32 cellular contexts compared by ENCODE assay signal in genomic region chr4:165548702-165549101, GRCh38.
"Had no signal": no experiment of that assay in that cellular context is flagged by ENCODE, and none has a peak within 500 bp of the region (broad histone marks: within the 10 kb centered on the region; RNA-seq: fewer than 3 reads in every experiment).

No MANE protein-coding gene starts in this region.

- H3K36me3 Mint-ChIP-seq: activated naive CD4-positive, alpha-beta T cell treated with anti-CD3 and anti-CD28 coated beads, Interleukin-2, amount 50 U/mL, for 24 hours; activated naive CD8-positive, alpha-beta T cell treated with anti-CD3 and anti-CD28 coated beads, Interleukin-2, amount 10 ng/mL, durations not matched to agents 7 days and 5 days; T-cell had no signal

- H3K36me3 ChIP-seq: breast epithelium, SJCRH30, WERI-Rb-1 had no signal

- DNase-seq: activated CD4-positive, alpha-beta T cell treated with anti-CD3 and anti-CD28 coated beads, Interleukin-2, amount 10 ng/mL, durations not matched to agents 24 days and 14 days; activated CD4-positive, alpha-beta T cell treated with anti-CD3 and anti-CD28 coated beads, Interleukin-2, amount 50 U/mL, for 4 hours; activated CD4-positive, CD25-positive, alpha-beta regulatory T cell; activated CD8-positive, alpha-beta T cell treated with anti-CD3 and anti-CD28 coated beads for 36 hours; activated gamma-delta T cell; activated naive CD4-positive, alpha-beta T cell treated with Interleukin-2 at 50 U/mL for 16 hours; activated naive CD8-positive, alpha-beta T cell treated with anti-CD3 and anti-CD28 coated beads, Interleukin-2, amount 10 ng/mL, durations not matched to agents 7 days and 5 days; activated T-cell treated with anti-CD3 and anti-CD28 coated beads, Interleukin-2, amount 50 U/mL, for 1 hour; activated T-cell treated with anti-CD3 and anti-CD28 coated beads, Interleukin-2, amount 50 U/mL, for 72 hours; body of pancreas; cerebellar nuclear complex; NCI-H1048; NCI-H1105 treated with DMSO at 0.1 percent for 48 hours; NCI-H1436; NCI-H1694; NCI-H1930; NCI-H2081 treated with DMSO at 0.1 percent for 48 hours; NCI-H226; NCI-H446 treated with DMSO at 0.1 percent for 48 hours; NCI-H524; NCI-H69; NCI-H82; OCI-M1; SHP77; SJCRH30; T-cell; T-helper 9 cell; WERI-Rb-1 had no signal

- H3K9me3 Mint-ChIP-seq: activated CD4-positive, alpha-beta T cell treated with anti-CD3 and anti-CD28 coated beads, Interleukin-2, amount 10 ng/mL, durations not matched to agents 24 days and 14 days; activated CD8-positive, alpha-beta T cell treated with anti-CD3 and anti-CD28 coated beads for 36 hours; activated naive CD4-positive, alpha-beta T cell treated with anti-CD3 and anti-CD28 coated beads, Interleukin-2, amount 50 U/mL, for 24 hours; activated naive CD8-positive, alpha-beta T cell treated with anti-CD3 and anti-CD28 coated beads, Interleukin-2, amount 10 ng/mL, durations not matched to agents 7 days and 5 days; activated T-cell treated with anti-CD3 and anti-CD28 coated beads, Interleukin-2, amount 50 U/mL, for 72 hours; activated T-helper 2 cell treated with anti-CD3 and anti-CD28 coated beads, Interferon-gamma antibody, Interleukin-2, Interleukin-4, amounts not matched to agents 10 μg/mL and 5 μg/mL and 100 μg/mL, durations not matched to agents 14 hours and 24 hours and 36 hours; T-cell had no signal

- H3K27me3 Mint-ChIP-seq: activated CD4-positive, alpha-beta T cell treated with anti-CD3 and anti-CD28 coated beads, Interleukin-2, amount 10 ng/mL, durations not matched to agents 24 days and 14 days; activated naive CD8-positive, alpha-beta T cell treated with anti-CD3 and anti-CD28 coated beads, Interleukin-2, amount 10 ng/mL, durations not matched to agents 7 days and 5 days had no signal

- H3K4me3 Mint-ChIP-seq: activated CD4-positive, alpha-beta T cell treated with anti-CD3 and anti-CD28 coated beads, Interleukin-2, amount 10 ng/mL, durations not matched to agents 24 days and 14 days; activated CD8-positive, alpha-beta T cell treated with anti-CD3 and anti-CD28 coated beads for 36 hours; activated naive CD8-positive, alpha-beta T cell treated with anti-CD3 and anti-CD28 coated beads, Interleukin-2, amount 10 ng/mL, durations not matched to agents 7 days and 5 days; T-cell had no signal

- H3K4me1 ChIP-seq: body of pancreas, breast epithelium, SJCRH30 had no signal

- ATAC-seq: activated CD8-positive, alpha-beta T cell treated with anti-CD3 and anti-CD28 coated beads for 36 hours; body of pancreas; T-cell had no signal

- H3K27ac Mint-ChIP-seq: activated CD4-positive, alpha-beta T cell treated with anti-CD3 and anti-CD28 coated beads, Interleukin-2, amount 10 ng/mL, durations not matched to agents 24 days and 14 days; activated CD8-positive, alpha-beta T cell treated with anti-CD3 and anti-CD28 coated beads for 36 hours; activated naive CD4-positive, alpha-beta T cell treated with anti-CD3 and anti-CD28 coated beads, Interleukin-2, amount 50 U/mL, for 24 hours; activated naive CD8-positive, alpha-beta T cell treated with anti-CD3 and anti-CD28 coated beads, Interleukin-2, amount 10 ng/mL, durations not matched to agents 7 days and 5 days; activated T-helper 2 cell treated with anti-CD3 and anti-CD28 coated beads, Interferon-gamma antibody, Interleukin-2, Interleukin-4, amounts not matched to agents 10 μg/mL and 5 μg/mL and 100 μg/mL, durations not matched to agents 14 hours and 24 hours and 36 hours; T-cell had no signal

- H3K4me3 ChIP-seq: body of pancreas, breast epithelium, SJCRH30, SK-N-MC had no signal

- H3K27me3 ChIP-seq: body of pancreas, breast epithelium, SJCRH30 had no signal

- H3K4me1 Mint-ChIP-seq: activated CD4-positive, alpha-beta T cell treated with anti-CD3 and anti-CD28 coated beads, Interleukin-2, amount 10 ng/mL, durations not matched to agents 24 days and 14 days; activated naive CD8-positive, alpha-beta T cell treated with anti-CD3 and anti-CD28 coated beads, Interleukin-2, amount 10 ng/mL, durations not matched to agents 7 days and 5 days had no signal

- H3K27ac ChIP-seq: body of pancreas, breast epithelium, SJCRH30, SK-N-MC, WERI-Rb-1 had no signal

- H3K9me3 ChIP-seq: body of pancreas, breast epithelium, SJCRH30 had no signal
